ENCODE assay signal across 22 cellular contexts in genomic region chr2:220590476-220590875, GRCh38.
DNase-seq lines count a peak whose midpoint lies in the region; FAIRE-seq and TF ChIP-seq lines count a peak whose summit lies in the region.
"Had no signal": no experiment of that assay in that cellular context is flagged by ENCODE, and none has a peak within 500 bp of the region (broad histone marks: within the 10 kb centered on the region; RNA-seq: fewer than 3 reads in every experiment).

No MANE protein-coding gene starts in this region.

- H3K36me3 Mint-ChIP-seq in CD14-positive monocyte: no peaks in the 10 kb centered on the region
- H3K36me3 Mint-ChIP-seq: CD8-positive, alpha-beta T cell had no signal

- H3K4me1 Mint-ChIP-seq in CD14-positive monocyte: no peaks in the 10 kb centered on the region

- FAIRE-seq in bronchial epithelial cell (lab: Jason Lieb, UNC): no peak
- FAIRE-seq: A204.1, D721Med, G401.6, GM12891, GM19239 had no signal

- no peak overlapping the region for H3K27ac Mint-ChIP-seq in CD14-positive monocyte
- H3K27ac Mint-ChIP-seq: CD4-positive, alpha-beta T cell; CD8-positive, alpha-beta T cell had no signal

- peaks cover 0 to 5% (median 0%) of the 10 kb centered on the region in 7 donors for H3K9me3 Mint-ChIP-seq in CD14-positive monocyte
- H3K9me3 Mint-ChIP-seq: CD4-positive, alpha-beta T cell; CD8-positive, alpha-beta T cell had no signal

- DNase-seq in bronchial epithelial cell (ENCODE audit: low read depth) (peak; percentile 8), kidney tubule cell (ENCODE audit: low spot score) (peak; percentile 6), renal cortical epithelial cell (ENCODE audit: low read depth) (peak; percentile 11), ecto neural progenitor cell (ENCODE audit: low spot score) (no peak), SHP77 (lab: John Stamatoyannopoulos, UW) (no peak), CD14-positive monocyte (ENCODE audit: low spot score) (no peak)
- DNase-seq: 8988T; ACHN; BE2C; C1 segment of cervical spinal cord; Caco-2; Calu3; CD4-positive, alpha-beta T cell; CD8-positive, alpha-beta T cell; DMS79 treated with DMSO at 0.1 percent for 48 hours; GF-D8 had no signal

- H3K27me3 Mint-ChIP-seq in CD14-positive monocyte (ENCODE audit: low read depth in 3 of 3): peaks cover 0 to 1% (median 0%) of the 10 kb centered on the region in 3 donors
- H3K27me3 Mint-ChIP-seq: CD4-positive, alpha-beta T cell had no signal

- H3K36me3 ChIP-seq in bronchial epithelial cell (ENCODE audit: control insufficient read depth, insufficient read depth, low read length): no peaks in the 10 kb centered on the region
- H3K36me3 ChIP-seq: BE2C, BLaER1 had no signal

- H3K4me3 ChIP-seq in bronchial epithelial cell (ENCODE audit: low read depth, low read length): no peak overlapping the region
- H3K4me3 ChIP-seq: BLaER1 had no signal

- H3K27me3 ChIP-seq in bronchial epithelial cell (ENCODE audit: control insufficient read depth, insufficient read depth, low read length): no peaks in the 10 kb centered on the region
- H3K27me3 ChIP-seq: BE2C, BLaER1 had no signal

- no peak overlapping the region for H3K4me3 Mint-ChIP-seq in CD14-positive monocyte
- H3K4me3 Mint-ChIP-seq: CD4-positive, alpha-beta T cell; CD8-positive, alpha-beta T cell had no signal

- no peak for TF ChIP-seq CTCF in bronchial epithelial cell (IDR thresholded peaks at IDR 0.05; ENCODE audit: insufficient read depth, low read length, severe bottlenecking)
- TF ChIP-seq CTCF in CD14-positive monocyte (IDR thresholded peaks at IDR 0.05): no peak

- intact Hi-C loops in CD14-positive monocyte (cut with micrococcal nuclease): no loop called here

Comparison
In these comparisons a context has a peak if more than half of its experiments do, and no peak if none do; other contexts are left out.
1. DNase-seq: peak in bronchial epithelial cell (single experiment), kidney tubule cell (single experiment) and renal cortical epithelial cell (single experiment); none in ecto neural progenitor cell (single experiment), SHP77 (0 of 2) and CD14-positive monocyte (single experiment).